In the genomic region with DNA sequence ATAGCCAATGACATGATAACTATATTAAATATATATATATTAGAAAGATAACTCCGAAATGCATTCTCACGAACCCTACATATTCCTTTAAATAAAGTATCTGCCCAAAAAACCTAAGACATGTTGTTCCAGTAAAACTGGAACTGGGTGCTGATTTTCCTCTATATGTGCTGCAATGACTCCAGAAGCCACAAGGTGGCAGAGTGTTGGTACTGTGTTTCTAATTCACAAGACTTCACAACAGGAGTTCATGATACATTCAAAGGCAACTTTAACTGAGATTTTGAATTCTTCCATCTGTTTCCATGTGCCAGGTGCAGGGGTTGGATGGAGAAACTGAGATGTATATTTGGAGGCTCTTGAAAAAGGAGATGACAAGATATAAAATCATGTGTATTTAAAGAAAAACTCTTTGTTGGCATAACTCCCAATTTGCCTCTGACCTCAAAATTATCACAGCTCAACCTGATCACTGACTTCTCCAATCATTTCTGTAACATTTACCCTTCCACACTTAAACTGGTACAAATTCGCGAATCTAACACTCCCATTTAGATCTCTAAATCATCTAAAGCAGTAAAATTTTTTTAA, we compare ENCODE assay signal across 8 cellular contexts.
DNase-seq lines count a peak whose midpoint lies in the region; ATAC-seq and TF ChIP-seq lines count a peak whose summit lies in the region.

No MANE protein-coding gene starts in this region.

- POLR2A ChIA-PET in activated CD4-positive, alpha-beta T cell treated with anti-CD3 and anti-CD28 coated beads, Interleukin-2, amount 10 ng/mL, durations not matched to agents 7 days and 5 days (lab: Charles Lee) = no interaction called here

- no peaks in the 10 kb centered on the region for H3K27me3 Mint-ChIP-seq in activated CD4-positive, alpha-beta T cell treated with anti-CD3 and anti-CD28 coated beads, Interleukin-2, amount 10 ng/mL, durations not matched to agents 7 days and 5 days
- H3K27me3 Mint-ChIP-seq in glutamatergic neuron (ENCODE audit: unreplicated experiment) = no peaks in the 10 kb centered on the region

- no peaks in the 10 kb centered on the region for H3K4me1 Mint-ChIP-seq in activated CD4-positive, alpha-beta T cell treated with anti-CD3 and anti-CD28 coated beads, Interleukin-2, amount 10 ng/mL, durations not matched to agents 7 days and 5 days
- H3K4me1 Mint-ChIP-seq in glutamatergic neuron (ENCODE audit: low read depth, unreplicated experiment) = no peaks in the 10 kb centered on the region

- ATAC-seq in GM21576 (IDR thresholded peaks at IDR 0.05; ENCODE audit: unreplicated experiment) (peak; percentile 90), GM19397 (IDR thresholded peaks at IDR 0.05; ENCODE audit: unreplicated experiment) (no peak)

- H3K27ac Mint-ChIP-seq in activated CD4-positive, alpha-beta T cell treated with anti-CD3 and anti-CD28 coated beads, Interleukin-2, amount 10 ng/mL, durations not matched to agents 7 days and 5 days = no peak overlapping the region
- H3K27ac Mint-ChIP-seq in glutamatergic neuron (ENCODE audit: unreplicated experiment) = no peak overlapping the region

- TF ChIP-seq CTCF in glutamatergic neuron (IDR thresholded peaks at IDR 0.05; ENCODE audit: partially characterized antibody, unreplicated experiment) = peak; percentile 85

- H3K36me3 Mint-ChIP-seq in activated CD4-positive, alpha-beta T cell treated with anti-CD3 and anti-CD28 coated beads, Interleukin-2, amount 10 ng/mL, durations not matched to agents 7 days and 5 days (ENCODE audit: low read depth) = no peaks in the 10 kb centered on the region
- H3K36me3 Mint-ChIP-seq in glutamatergic neuron (ENCODE audit: unreplicated experiment) = no peaks in the 10 kb centered on the region

- CTCF ChIA-PET in activated CD4-positive, alpha-beta T cell treated with anti-CD3 and anti-CD28 coated beads, Interleukin-2, amount 10 ng/mL, durations not matched to agents 7 days and 5 days (lab: Charles Lee) = no interaction called here

- no peak overlapping the region for H3K4me3 Mint-ChIP-seq in activated CD4-positive, alpha-beta T cell treated with anti-CD3 and anti-CD28 coated beads, Interleukin-2, amount 10 ng/mL, durations not matched to agents 7 days and 5 days
- no peak overlapping the region for H3K4me3 Mint-ChIP-seq in glutamatergic neuron (ENCODE audit: unreplicated experiment)

- DNase-seq in stimulated activated CD4-positive, alpha-beta T cell treated with anti-CD3 and anti-CD28 coated beads, Interleukin-12 subunit alpha, Interleukin-12 subunit beta, amount 100 ng/mL, for 48 hours (ENCODE audit: low read depth in 2 of 3, low spot score in 1 of 3) = peak; percentile 1 to 24 (median 7)
- DNase-seq in stimulated activated CD4-positive, alpha-beta T cell treated with anti-CD3 and anti-CD28 coated beads, Interleukin-4, amount 100 ng/mL, for 1 hour = no peak
- DNase-seq in M059J (ENCODE audit: low read depth) (peak; percentile 36), glutamatergic neuron (peak; percentile 56), renal cortical epithelial cell (ENCODE audit: low read depth) (peak; percentile 55)
- DNase-seq in activated CD4-positive, alpha-beta T cell treated with anti-CD3 and anti-CD28 coated beads, Interleukin-2, amount 10 ng/mL, durations not matched to agents 7 days and 5 days = peak; percentile 17

- H3K9me3 Mint-ChIP-seq in activated CD4-positive, alpha-beta T cell treated with anti-CD3 and anti-CD28 coated beads, Interleukin-2, amount 10 ng/mL, durations not matched to agents 7 days and 5 days = no peaks in the 10 kb centered on the region
- H3K9me3 Mint-ChIP-seq in glutamatergic neuron (ENCODE audit: unreplicated experiment) = no peaks in the 10 kb centered on the region
